ENCODE assay signal across 8 cellular contexts in genomic region chr12:56159482-56160105, GRCh38. TPM values are rescaled to one million over a fixed set of nuclear protein-coding genes. Genes with fewer than 3 reads are reported as not detected.
DNase-seq lines count a peak whose midpoint lies in the region; ATAC-seq, FAIRE-seq and TF ChIP-seq lines count a peak whose summit lies in the region.

No MANE protein-coding gene starts in this region.

- H3K36me3 ChIP-seq in KOPT-K1 (ENCODE audit: insufficient read depth, low read length): peaks cover 72% of the 10 kb centered on the region
- peaks cover 4 to 52% (median 20%) of the 10 kb centered on the region in 3 experiments for H3K36me3 ChIP-seq in naive thymus-derived CD4-positive, alpha-beta T cell (ENCODE audit: control insufficient read depth in 2 of 3, insufficient read depth in 3 of 3, low read length in 3 of 3)

- peak overlapping the region; percentile 94 to 99 (median 96) for H3K4me3 Mint-ChIP-seq in naive thymus-derived CD4-positive, alpha-beta T cell

- TF ChIP-seq CTCF in AG09309 (IDR thresholded peaks at IDR 0.05; ENCODE audit: control insufficient read depth, insufficient read depth, low read depth, low read length, missing control alignments) (no peak), coronary artery (IDR thresholded peaks at IDR 0.05) (no peak)

- ATAC-seq in naive thymus-derived CD4-positive, alpha-beta T cell: no peak

- FAIRE-seq in RCC 7860 (lab: Jason Lieb, UNC): no peak

- H3K27me3 Mint-ChIP-seq in naive thymus-derived CD4-positive, alpha-beta T cell: no peaks in the 10 kb centered on the region

- peaks cover 0 to 51% (median 10%) of the 10 kb centered on the region in 5 donors for H3K36me3 Mint-ChIP-seq in naive thymus-derived CD4-positive, alpha-beta T cell

- DNase-seq in AG09309 (ENCODE audit: low read depth) (no peak), coronary artery (ENCODE audit: low spot score) (no peak), mesenteric fat pad (ENCODE audit: low spot score) (no peak), RCC 7860 (ENCODE audit: low spot score) (no peak)
- DNase-seq in naive thymus-derived CD4-positive, alpha-beta T cell: no peak
- no peak for DNase-seq in effector CD4-positive, alpha-beta T cell
- no peak for DNase-seq in stimulated activated CD4-positive, alpha-beta T cell treated with anti-CD3 and anti-CD28 coated beads, Interleukin-15, amount 100 ng/mL, for 24 hours

- CTCF ChIA-PET in naive thymus-derived CD4-positive, alpha-beta T cell (lab: Charles Lee): interaction anchor here (1.0 to 3.8 kb wide), 7 partner anchors 17 to 304 kb away, joined by 3 to 15 read pairs (median 3); partner anchors contain the start of genes ESYT1, SMARCC2 and ZC3H10

- intact Hi-C loops in naive thymus-derived CD4-positive, alpha-beta T cell (cut with micrococcal nuclease): loop anchor here (1.0 to 5.0 kb wide), 5 partner anchors 7 to 201 kb away; partner anchors contain the start of genes MYL6B (in 2 of the 2), RAB5B (in 1 of the 2), SMARCC2 (in 1 of the 2) and STAT2 (in 1 of the 2)

- H3K9me3 ChIP-seq in KOPT-K1 (ENCODE audit: insufficient read depth, low read length, poor library complexity, severe bottlenecking): no peaks in the 10 kb centered on the region
- no peaks in the 10 kb centered on the region for H3K9me3 ChIP-seq in naive thymus-derived CD4-positive, alpha-beta T cell (ENCODE audit: control insufficient read depth in 2 of 3, low read length in 3 of 3)

- peak overlapping the region; percentile 82 for H3K27ac ChIP-seq in KOPT-K1 (ENCODE audit: low read depth, low read length, poor library complexity, severe bottlenecking)
- H3K27ac ChIP-seq in coronary artery: peak overlapping the region; percentile 98 to 100
- H3K27ac ChIP-seq in naive thymus-derived CD4-positive, alpha-beta T cell (ENCODE audit: low read depth, low read length): peak overlapping the region; percentile 98

- no peaks in the 10 kb centered on the region for H3K9me3 Mint-ChIP-seq in naive thymus-derived CD4-positive, alpha-beta T cell

- H3K27ac Mint-ChIP-seq in naive thymus-derived CD4-positive, alpha-beta T cell: peak overlapping the region; percentile 88 to 99 (median 97)

- H3K27me3 ChIP-seq in naive thymus-derived CD4-positive, alpha-beta T cell (ENCODE audit: control insufficient read depth in 2 of 2, insufficient read depth in 2 of 2, low read length in 2 of 2): no peaks in the 10 kb centered on the region

- peaks cover 31 to 56% (median 52%) of the 10 kb centered on the region in 7 donors for H3K4me1 Mint-ChIP-seq in naive thymus-derived CD4-positive, alpha-beta T cell

- H3K4me1 ChIP-seq in naive thymus-derived CD4-positive, alpha-beta T cell (ENCODE audit: control insufficient read depth in 2 of 2, insufficient read depth in 2 of 2, low read length in 2 of 2): peaks cover 24 to 26% of the 10 kb centered on the region in 2 donors

- POLR2A ChIA-PET in naive thymus-derived CD4-positive, alpha-beta T cell (lab: Charles Lee): interaction anchor here (0.6 to 12.7 kb wide), 18 partner anchors 8 to 1266 kb away, joined by 3 to 161 read pairs (median 4); partner anchors contain the start of genes CNPY2, DGKA, ESYT1 and RAB5B

- H3K4me3 ChIP-seq in AG09309 (ENCODE audit: control insufficient read depth, low read depth, low read length): peak overlapping the region; percentile 62
- H3K4me3 ChIP-seq in coronary artery: peak overlapping the region; percentile 96
- peak overlapping the region; percentile 89 for H3K4me3 ChIP-seq in naive thymus-derived CD4-positive, alpha-beta T cell (ENCODE audit: low read length)

RNA-seq across cellular contexts. Expression of gene MYL6, which starts 1.4 kb away (rescaled TPM):
- total RNA-seq in naive thymus-derived CD4-positive, alpha-beta T cell: 1,000 to 10,000 TPM in 1 of 5 experiments, 100 to 1,000 TPM in 4; 428 to 1,509 (median 467) TPM
- 1,000 to 10,000 TPM; 1,845 to 2,144 TPM for polyA plus RNA-seq in naive thymus-derived CD4-positive, alpha-beta T cell
- total RNA-seq in mesenteric fat pad: 2,743 TPM

RNA-seq across cellular contexts. Expression of gene MYL6B, which starts 7.2 kb away (rescaled TPM):
- 10 to 100 TPM in 2 of 5 experiments, 1 to 10 TPM in 3; 3.7 to 60.3 (median 8.9) TPM for total RNA-seq in naive thymus-derived CD4-positive, alpha-beta T cell
- polyA plus RNA-seq in naive thymus-derived CD4-positive, alpha-beta T cell: 1 to 10 TPM; 5.6 to 6.7 TPM
- 41.3 TPM for total RNA-seq in mesenteric fat pad

RNA-seq across cellular contexts. Expression of gene SMARCC2, which starts 29.7 kb away (rescaled TPM):
- total RNA-seq in naive thymus-derived CD4-positive, alpha-beta T cell: 100 to 1,000 TPM; 118 to 187 (median 149) TPM
- polyA plus RNA-seq in naive thymus-derived CD4-positive, alpha-beta T cell: 10 to 100 TPM; 64.6 to 88.9 TPM
- total RNA-seq in mesenteric fat pad: 113 TPM

RNA-seq across cellular contexts. Expression of gene ESYT1, which starts 31.5 kb away (rescaled TPM):
- 100 to 1,000 TPM; 121 to 300 (median 221) TPM for total RNA-seq in naive thymus-derived CD4-positive, alpha-beta T cell
- polyA plus RNA-seq in naive thymus-derived CD4-positive, alpha-beta T cell: 100 to 1,000 TPM; 282 to 353 TPM
- total RNA-seq in mesenteric fat pad: 435 TPM

RNA-seq across cellular contexts. Expression of gene ZC3H10, which starts 41.5 kb away (rescaled TPM):
- total RNA-seq in naive thymus-derived CD4-positive, alpha-beta T cell: 10 to 100 TPM in 3 of 5 experiments, 1 to 10 TPM in 2; 7.8 to 16.3 (median 13.3) TPM
- 1 to 10 TPM; 2.4 to 4.1 TPM for polyA plus RNA-seq in naive thymus-derived CD4-positive, alpha-beta T cell
- total RNA-seq in mesenteric fat pad: 7.9 TPM
